Comparison of ENCODE assay signal across 20 cellular contexts in genomic region chrX:15399901-15400500, GRCh38. TPM values are rescaled to one million over a fixed set of nuclear protein-coding genes. Genes with fewer than 3 reads are reported as not detected.
DNase-seq lines count a peak whose midpoint lies in the region; ATAC-seq, FAIRE-seq and TF ChIP-seq lines count a peak whose summit lies in the region.
"Had no signal": no experiment of that assay in that cellular context is flagged by ENCODE, and none has a peak within 500 bp of the region (broad histone marks: within the 10 kb centered on the region; RNA-seq: fewer than 3 reads in every experiment).

No MANE protein-coding gene starts in this region.

- no peak overlapping the region for H3K27ac ChIP-seq in CD8-positive, alpha-beta T cell (ENCODE audit: low read depth, low read length)
- H3K27ac ChIP-seq: C4-2B had no signal

- TF ChIP-seq CTCF in Loucy (conservative IDR thresholded peaks at IDR 0.05; ENCODE audit: low read length) = no peak
- no peak for TF ChIP-seq CTCF in fibroblast of mammary gland (conservative IDR thresholded peaks at IDR 0.05; ENCODE audit: control insufficient read depth, insufficient read depth, low read depth, low read length)
- TF ChIP-seq CTCF in nephron (IDR thresholded peaks at IDR 0.05; ENCODE audit: unreplicated experiment in 3 of 3) = no peak
- no peak for TF ChIP-seq CTCF in CD8-positive, alpha-beta T cell (IDR thresholded peaks at IDR 0.05)

- no peaks in the 10 kb centered on the region for H3K9me2 ChIP-seq in Loucy (replicated peaks; ENCODE audit: low read depth, low read length)

- no peaks in the 10 kb centered on the region for H3K36me3 Mint-ChIP-seq in nephron (ENCODE audit: low read depth)
- H3K36me3 Mint-ChIP-seq in CD8-positive, alpha-beta T cell = no peaks in the 10 kb centered on the region

- H3K27me3 Mint-ChIP-seq in nephron (ENCODE audit: low read depth) = no peaks in the 10 kb centered on the region
- H3K27me3 Mint-ChIP-seq in CD8-positive, alpha-beta T cell (ENCODE audit: low read depth) = no peaks in the 10 kb centered on the region

- peak overlapping the region in 2 of 3 experiments; percentile 47 to 50 for H3K27ac Mint-ChIP-seq in nephron
- no peak overlapping the region for H3K27ac Mint-ChIP-seq in CD8-positive, alpha-beta T cell
- H3K27ac Mint-ChIP-seq: GM23338; T-helper 1 cell treated with Interleukin-12 subunit alpha and Interleukin-12 subunit beta and Interleukin-4 antibody, amounts not matched to agents 30 μg/mL and 1 μg/mL, for 36 hours had no signal

- no peak for ATAC-seq in CD8-positive, alpha-beta T cell
- ATAC-seq: GM23338, HCT116 had no signal

- H3K4me1 ChIP-seq in Loucy (ENCODE audit: insufficient read depth, low read length, poor library complexity, severe bottlenecking) = peaks cover 28% of the 10 kb centered on the region
- H3K4me1 ChIP-seq in CD8-positive, alpha-beta T cell (ENCODE audit: insufficient read depth, low read length) = no peaks in the 10 kb centered on the region

- no peaks in the 10 kb centered on the region for H3K9me3 ChIP-seq in Loucy (ENCODE audit: insufficient read depth, low read depth, low read length)
- no peaks in the 10 kb centered on the region for H3K9me3 ChIP-seq in CD8-positive, alpha-beta T cell (ENCODE audit: low read length)

- H3K9me3 Mint-ChIP-seq in nephron = peaks cover 3% of the 10 kb centered on the region
- no peaks in the 10 kb centered on the region for H3K9me3 Mint-ChIP-seq in CD8-positive, alpha-beta T cell
- H3K9me3 Mint-ChIP-seq: T-helper 1 cell treated with Interleukin-12 subunit alpha and Interleukin-12 subunit beta and Interleukin-4 antibody, amounts not matched to agents 30 μg/mL and 1 μg/mL, for 36 hours had no signal

- no peaks in the 10 kb centered on the region for H3K36me3 ChIP-seq in Loucy (ENCODE audit: insufficient read depth, low read length)
- H3K36me3 ChIP-seq in CD8-positive, alpha-beta T cell (ENCODE audit: insufficient read depth, low read length) = no peaks in the 10 kb centered on the region

- H3K4me3 ChIP-seq in Loucy (ENCODE audit: low read length, poor library complexity, severe bottlenecking) (no peak overlapping the region), fibroblast of mammary gland (ENCODE audit: control insufficient read depth, low read depth, low read length) (no peak overlapping the region)
- no peak overlapping the region for H3K4me3 ChIP-seq in CD8-positive, alpha-beta T cell (ENCODE audit: low read depth, low read length)
- H3K4me3 ChIP-seq: GM23338 had no signal

- no peak overlapping the region for H2AFZ ChIP-seq in Loucy (ENCODE audit: low read length)
- H2AFZ ChIP-seq: GM23338 had no signal

- H3K79me2 ChIP-seq in Loucy (ENCODE audit: insufficient read depth, low read length) = no peaks in the 10 kb centered on the region

- H3K27me3 ChIP-seq in Loucy (ENCODE audit: insufficient read depth, low read length, poor library complexity, severe bottlenecking) = no peaks in the 10 kb centered on the region
- H3K27me3 ChIP-seq in CD8-positive, alpha-beta T cell (ENCODE audit: insufficient read depth, low read length) = no peaks in the 10 kb centered on the region

- peaks cover 11% of the 10 kb centered on the region; the same call in 1 of the 2 replicates for H3F3A ChIP-seq in Loucy (ENCODE audit: low read depth)

- H4K20me1 ChIP-seq in Loucy (ENCODE audit: insufficient read depth, low read length, poor library complexity, severe bottlenecking) = no peaks in the 10 kb centered on the region

- peak overlapping the region in 1 of 3 experiments; percentile 25 for H3K4me3 Mint-ChIP-seq in nephron
- no peak overlapping the region for H3K4me3 Mint-ChIP-seq in CD8-positive, alpha-beta T cell
- H3K4me3 Mint-ChIP-seq: GM23338; T-helper 1 cell treated with Interleukin-12 subunit alpha and Interleukin-12 subunit beta and Interleukin-4 antibody, amounts not matched to agents 30 μg/mL and 1 μg/mL, for 36 hours had no signal

- DNase-seq in GM18507 (ENCODE audit: extremely low spot score, insufficient read length, low read depth) (no peak), fibroblast of mammary gland (ENCODE audit: low read depth) (peak; percentile 71), NCI-H226 (no peak), NCI-H2171 treated with DMSO at 0.1 percent for 48 hours (lab: John Stamatoyannopoulos, UW) (no peak)
- no peak for DNase-seq in CD8-positive, alpha-beta T cell
- DNase-seq: AML-193, COR-L47, DMS 273 treated with DMSO at 0.1 percent for 48 hours, DND-41, KBM-7, NCI-H1417 treated with DMSO at 0.1 percent for 48 hours, NCI-H187 treated with DMSO at 0.1 percent for 48 hours, NCI-H2171 had no signal

- CTCF ChIA-PET in CD8-positive, alpha-beta T cell (lab: Charles Lee) = no interaction called here

- intact Hi-C loops in CD8-positive, alpha-beta T cell (cut with DNase I, micrococcal nuclease) = no loop called here

- POLR2A ChIA-PET in CD8-positive, alpha-beta T cell (lab: Charles Lee) = no interaction called here

- H3K4me1 Mint-ChIP-seq in nephron = peaks cover 38% of the 10 kb centered on the region
- H3K4me1 Mint-ChIP-seq in CD8-positive, alpha-beta T cell (ENCODE audit: low read depth) = no peaks in the 10 kb centered on the region

- no peak overlapping the region for H3K9ac ChIP-seq in Loucy (ENCODE audit: low read depth, low read length, poor library complexity, severe bottlenecking)

- H3K4me2 ChIP-seq in Loucy (ENCODE audit: low read depth, low read length, poor library complexity, severe bottlenecking) = peak overlapping the region; percentile 12

- peak; percentile 65 for FAIRE-seq in GM18507 (lab: Jason Lieb, UNC)

RNA-seq across cellular contexts. Expression of gene VEGFD, which starts 15.8 kb away (rescaled TPM):
- not detected for total RNA-seq in CD8-positive, alpha-beta T cell
- total RNA-seq: G401, GM23338 had no signal
